8 cellular contexts compared by ENCODE assay signal in the genomic region with DNA sequence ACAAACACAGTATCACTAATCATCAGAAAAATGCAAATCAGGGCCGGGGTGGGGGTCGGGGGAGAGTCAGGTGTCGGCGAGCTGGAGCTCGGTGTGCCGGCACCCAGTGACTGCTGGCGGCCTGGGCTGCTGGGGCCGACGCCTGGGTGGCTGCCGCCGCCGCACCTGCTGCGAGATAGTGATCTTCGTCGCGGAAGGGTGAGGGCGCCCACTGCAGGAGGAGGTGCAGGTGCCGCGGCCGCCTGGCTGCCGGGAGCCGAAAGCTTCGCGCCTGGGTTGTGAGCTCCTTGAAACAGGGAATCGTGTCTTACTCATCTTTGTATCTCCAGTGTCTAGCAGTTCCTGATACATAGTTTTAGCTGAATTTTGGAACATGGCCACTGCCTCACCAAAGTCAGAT.
DNase-seq lines count a peak whose midpoint lies in the region; ATAC-seq and TF ChIP-seq lines count a peak whose summit lies in the region.

No MANE protein-coding gene starts in this region.

- H3K9me3 Mint-ChIP-seq in WTC11 (no peaks in the 10 kb centered on the region), endothelial cell (ENCODE audit: unreplicated experiment) (no peaks in the 10 kb centered on the region)

- TF ChIP-seq EP300 in suprapubic skin (IDR thresholded peaks at IDR 0.05) = no peak

- TF ChIP-seq POLR2A in suprapubic skin (IDR thresholded peaks at IDR 0.05) = no peak

- H3K4me1 Mint-ChIP-seq in WTC11 (peaks cover 5% of the 10 kb centered on the region), endothelial cell (ENCODE audit: unreplicated experiment) (no peaks in the 10 kb centered on the region)

- 8% methylated on average over 18 of the region's 25 CpGs for WGBS in suprapubic skin

- peak; percentile 75 for DNase-seq in DMS53 (lab: John Stamatoyannopoulos, UW)
- peak; percentile 76 for DNase-seq in WTC11 (ENCODE audit: low spot score)
- DNase-seq in endothelial cell (ENCODE audit: low spot score) = peak; percentile 15
- DNase-seq in retinal pigment epithelial cell (ENCODE audit: low read depth) = no peak
- DNase-seq in SW 1271 (lab: John Stamatoyannopoulos, UW) = no peak
- no peak for DNase-seq in suprapubic skin (ENCODE audit: low spot score in 2 of 2)

- no peaks in the 10 kb centered on the region for H3K27me3 ChIP-seq in suprapubic skin

- peaks cover 3% of the 10 kb centered on the region for H3K4me1 ChIP-seq in suprapubic skin

- H3K36me3 ChIP-seq in suprapubic skin = no peaks in the 10 kb centered on the region

- no peaks in the 10 kb centered on the region for H3K36me3 Mint-ChIP-seq in WTC11
- H3K36me3 Mint-ChIP-seq in endothelial cell (ENCODE audit: low read depth, unreplicated experiment) = no peaks in the 10 kb centered on the region

- H3K4me3 Mint-ChIP-seq in WTC11 (peak overlapping the region; percentile 35), endothelial cell (ENCODE audit: unreplicated experiment) (no peak overlapping the region)

- CTCF ChIA-PET in WTC11 (lab: Charles Lee) = interaction anchor here (0.6 to 3.3 kb wide), 33 partner anchors 12 to 1302 kb away, joined by 3 to 62 read pairs (median 5); partner anchors contain the start of genes CPOX, GPR15 and ST3GAL6

- H3K27ac Mint-ChIP-seq in WTC11 (no peak overlapping the region), endothelial cell (ENCODE audit: unreplicated experiment) (no peak overlapping the region)

- H3K9me3 ChIP-seq in suprapubic skin = no peaks in the 10 kb centered on the region

- H3K4me3 ChIP-seq in retinal pigment epithelial cell (ENCODE audit: low read length) (no peak overlapping the region), suprapubic skin (no peak overlapping the region)

- H3K27me3 Mint-ChIP-seq in WTC11 (ENCODE audit: low read depth) = peaks cover 23% of the 10 kb centered on the region
- no peaks in the 10 kb centered on the region for H3K27me3 Mint-ChIP-seq in endothelial cell (ENCODE audit: unreplicated experiment)

- H3K27ac ChIP-seq in suprapubic skin = no peak overlapping the region

- POLR2A ChIA-PET in WTC11 (lab: Charles Lee) = interaction anchor here (0.6 to 0.7 kb wide), 3 partner anchors 24 to 383 kb away, joined by 3 to 6 read pairs (median 4); no protein-coding TSS in a partner anchor

- no peak for TF ChIP-seq CTCF in WTC11 (IDR thresholded peaks at IDR 0.05)
- TF ChIP-seq CTCF in endothelial cell (IDR thresholded peaks at IDR 0.05; ENCODE audit: unreplicated experiment) = no peak
- peak; percentile 52 for TF ChIP-seq CTCF in retinal pigment epithelial cell (conservative IDR thresholded peaks at IDR 0.05; ENCODE audit: low read depth, low read length)
- no peak for TF ChIP-seq CTCF in suprapubic skin (IDR thresholded peaks at IDR 0.05)

- ATAC-seq in GM19467 (IDR thresholded peaks at IDR 0.05; ENCODE audit: unreplicated experiment) (peak; percentile 94), HG03439 (IDR thresholded peaks at IDR 0.05; ENCODE audit: unreplicated experiment) (peak; percentile 92), WTC11 (peak; percentile 99)

TF ChIP-seq in WTC11, 78 proteins besides CTCF, POLR2A, EP300 and RAD21:
- TF ChIP-seq NFYB (CRISPR knock-in tag; conservative IDR thresholded peaks at IDR 0.05; ENCODE audit: low read depth) = no peak
- TF ChIP-seq ZNF423 (CRISPR knock-in tag; IDR thresholded peaks at IDR 0.05) = peak; percentile 92
- TF ChIP-seq HMGXB4 (CRISPR knock-in tag; IDR thresholded peaks at IDR 0.05) = no peak
- 0 out of 2 replicates have a peak, but pooled peaks have one; percentile 46 for TF ChIP-seq CBFB (CRISPR knock-in tag; IDR thresholded peaks at IDR 0.05; ENCODE audit: low read depth)
- no peak for TF ChIP-seq SP1 (CRISPR knock-in tag; conservative IDR thresholded peaks at IDR 0.05)
- TF ChIP-seq, protein P1, sequence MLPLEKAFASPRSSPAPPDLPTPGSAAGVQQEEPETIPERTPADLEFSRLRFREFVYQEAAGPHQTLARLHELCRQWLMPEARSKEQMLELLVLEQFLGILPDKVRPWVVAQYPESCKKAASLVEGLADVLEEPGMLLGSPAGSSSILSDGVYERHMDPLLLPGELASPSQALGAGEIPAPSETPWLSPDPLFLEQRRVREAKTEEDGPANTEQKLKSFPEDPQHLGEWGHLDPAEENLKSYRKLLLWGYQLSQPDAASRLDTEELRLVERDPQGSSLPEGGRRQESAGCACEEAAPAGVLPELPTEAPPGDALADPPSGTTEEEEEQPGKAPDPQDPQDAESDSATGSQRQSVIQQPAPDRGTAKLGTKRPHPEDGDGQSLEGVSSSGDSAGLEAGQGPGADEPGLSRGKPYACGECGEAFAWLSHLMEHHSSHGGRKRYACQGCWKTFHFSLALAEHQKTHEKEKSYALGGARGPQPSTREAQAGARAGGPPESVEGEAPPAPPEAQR (CRISPR knock-in tag; IDR thresholded peaks at IDR 0.05) = no peak
- TF ChIP-seq, protein P2, sequence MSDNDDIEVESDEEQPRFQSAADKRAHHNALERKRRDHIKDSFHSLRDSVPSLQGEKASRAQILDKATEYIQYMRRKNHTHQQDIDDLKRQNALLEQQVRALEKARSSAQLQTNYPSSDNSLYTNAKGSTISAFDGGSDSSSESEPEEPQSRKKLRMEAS (CRISPR knock-in tag; IDR thresholded peaks at IDR 0.05) = peak; percentile 49; the same call in 1 of the 2 replicates
- no peak for TF ChIP-seq JUN (CRISPR knock-in tag; IDR thresholded peaks at IDR 0.05)
- no peak for TF ChIP-seq MXD4 (CRISPR knock-in tag; IDR thresholded peaks at IDR 0.05; ENCODE audit: borderline replicate concordance)
- no peak for TF ChIP-seq E2F1 (CRISPR knock-in tag; IDR thresholded peaks at IDR 0.05)
- no peak for TF ChIP-seq PRRX2 (CRISPR knock-in tag; IDR thresholded peaks at IDR 0.05)
- no peak for TF ChIP-seq PREB (CRISPR knock-in tag; IDR thresholded peaks at IDR 0.05; ENCODE audit: borderline replicate concordance)
- TF ChIP-seq ZNF263 (CRISPR knock-in tag; IDR thresholded peaks at IDR 0.05; ENCODE audit: low read depth) = no peak
- TF ChIP-seq, protein P3, sequence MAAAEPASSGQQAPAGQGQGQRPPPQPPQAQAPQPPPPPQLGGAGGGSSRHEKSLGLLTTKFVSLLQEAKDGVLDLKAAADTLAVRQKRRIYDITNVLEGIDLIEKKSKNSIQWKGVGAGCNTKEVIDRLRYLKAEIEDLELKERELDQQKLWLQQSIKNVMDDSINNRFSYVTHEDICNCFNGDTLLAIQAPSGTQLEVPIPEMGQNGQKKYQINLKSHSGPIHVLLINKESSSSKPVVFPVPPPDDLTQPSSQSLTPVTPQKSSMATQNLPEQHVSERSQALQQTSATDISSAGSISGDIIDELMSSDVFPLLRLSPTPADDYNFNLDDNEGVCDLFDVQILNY (CRISPR knock-in tag; IDR thresholded peaks at IDR 0.05) = no peak
- TF ChIP-seq GTF2I (CRISPR knock-in tag; conservative IDR thresholded peaks at IDR 0.05) = no peak

Comparison
In these comparisons a context has a peak if more than half of its experiments do, and no peak if none do; other contexts are left out.
1. DNase-seq: peak in DMS53 (single experiment), WTC11 (single experiment) and endothelial cell (single experiment); none in retinal pigment epithelial cell (single experiment), SW 1271 (0 of 2) and suprapubic skin (0 of 2).
2. Peak in every context shown above with its lines, with median percentiles within 50 percentile points of each other: ATAC-seq.